8 cellular contexts compared by ENCODE assay signal in the genomic region with DNA sequence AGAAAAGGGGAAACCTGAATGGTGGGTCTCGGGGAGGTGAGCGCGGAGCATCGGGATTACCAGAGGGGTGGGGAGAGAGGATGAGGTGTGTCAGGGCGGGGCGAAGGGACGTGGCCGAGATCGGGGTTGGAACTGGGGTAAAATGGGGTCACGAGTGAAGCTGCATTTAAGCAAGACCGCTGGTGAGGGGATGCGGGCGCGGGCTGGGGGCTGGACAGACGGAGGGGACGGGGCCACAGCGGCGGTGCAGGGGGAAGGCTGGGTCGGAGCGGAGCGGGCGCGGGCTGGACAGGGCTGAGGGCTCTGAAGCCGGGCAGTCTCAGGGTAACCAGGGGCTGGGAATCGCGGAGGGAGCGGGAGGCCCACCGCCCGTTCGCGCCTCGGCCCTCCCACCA.
DNase-seq lines count a peak whose midpoint lies in the region; ATAC-seq and TF ChIP-seq lines count a peak whose summit lies in the region.
"Not testable (repeated sequence)": the region's sequence is repeated elsewhere in the genome, so short reads cannot be mapped to it uniquely, and the experiment has no call there.

No MANE protein-coding gene starts in this region.

- H3K4me1 ChIP-seq in duodenal mucosa (ENCODE audit: control insufficient read depth in 1 of 2, insufficient read depth in 2 of 2, low read length in 2 of 2) = not testable (repeated sequence)

- peak overlapping the region; percentile 56 for H3K27ac ChIP-seq in duodenal mucosa (ENCODE audit: low read depth, low read length)

- H3K4me3 Mint-ChIP-seq in activated CD8-positive, alpha-beta memory T cell treated with anti-CD3 and anti-CD28 coated beads, Interleukin-2, amount 10 ng/mL, durations not matched to agents 7 days and 5 days = peak overlapping the region; percentile 89
- H3K4me3 Mint-ChIP-seq in immature natural killer cell = peak overlapping the region; percentile 88 to 98 (median 93)

- H3K27me3 Mint-ChIP-seq in activated CD8-positive, alpha-beta memory T cell treated with anti-CD3 and anti-CD28 coated beads, Interleukin-2, amount 10 ng/mL, durations not matched to agents 7 days and 5 days; immature natural killer cell (ENCODE audit: low read depth in 3 of 3): not testable (repeated sequence)

- peak overlapping the region; percentile 63 for H3K4me3 ChIP-seq in AG04449 (ENCODE audit: low read depth, low read length)
- peak overlapping the region; percentile 65 to 74 for H3K4me3 ChIP-seq in duodenal mucosa (ENCODE audit: low read depth in 1 of 2, low read length in 2 of 2)

- POLR2A ChIA-PET in AG04449 (lab: Yijun Ruan, JAX) = not testable (repeated sequence)

- not testable (repeated sequence) for H3K27me3 ChIP-seq in duodenal mucosa (ENCODE audit: control insufficient read depth in 1 of 2, insufficient read depth in 2 of 2, low read length in 2 of 2)

- ATAC-seq in GM19025 (IDR thresholded peaks at IDR 0.05; ENCODE audit: low read depth, unreplicated experiment) (peak; percentile 35), HG02884 (IDR thresholded peaks at IDR 0.05; ENCODE audit: unreplicated experiment) (peak; percentile 31)
- peak; percentile 34 for ATAC-seq in activated CD8-positive, alpha-beta memory T cell treated with anti-CD3 and anti-CD28 coated beads, Interleukin-2, amount 10 ng/mL, durations not matched to agents 7 days and 5 days

- H3K9me3 ChIP-seq in duodenal mucosa (ENCODE audit: control insufficient read depth in 1 of 2, low read length in 2 of 2) = not testable (repeated sequence)

- DNase-seq in AG04449 (ENCODE audit: low read depth, low spot score); immature natural killer cell: not testable (repeated sequence)
- DNase-seq in NCI-H146 (lab: John Stamatoyannopoulos, UW) (peak; percentile 36), retina (peak; percentile 14)
- DNase-seq in activated CD8-positive, alpha-beta memory T cell treated with anti-CD3 and anti-CD28 coated beads, Interleukin-2, amount 10 ng/mL, durations not matched to agents 7 days and 5 days = peak; percentile 66

- H3K36me3 ChIP-seq in duodenal mucosa (ENCODE audit: control insufficient read depth in 1 of 2, insufficient read depth in 2 of 2, low read length in 2 of 2) = not testable (repeated sequence)

- not testable (repeated sequence) for TF ChIP-seq CTCF in AG04449 (IDR thresholded peaks at IDR 0.05; ENCODE audit: insufficient read depth, low read length, missing control alignments)

- CTCF ChIA-PET in AG04449 (lab: Yijun Ruan, JAX); activated CD8-positive, alpha-beta memory T cell treated with anti-CD3 and anti-CD28 coated beads, Interleukin-2, amount 10 ng/mL, durations not matched to agents 7 days and 5 days (lab: Charles Lee): not testable (repeated sequence)

- H3K4me1 Mint-ChIP-seq in activated CD8-positive, alpha-beta memory T cell treated with anti-CD3 and anti-CD28 coated beads, Interleukin-2, amount 10 ng/mL, durations not matched to agents 7 days and 5 days = peaks cover 15% of the 10 kb centered on the region
- peaks cover 21 to 28% of the 10 kb centered on the region in 2 donors for H3K4me1 Mint-ChIP-seq in immature natural killer cell

- H3K36me3 Mint-ChIP-seq in activated CD8-positive, alpha-beta memory T cell treated with anti-CD3 and anti-CD28 coated beads, Interleukin-2, amount 10 ng/mL, durations not matched to agents 7 days and 5 days; immature natural killer cell: not testable (repeated sequence)

- peak overlapping the region; percentile 91 for H3K27ac Mint-ChIP-seq in activated CD8-positive, alpha-beta memory T cell treated with anti-CD3 and anti-CD28 coated beads, Interleukin-2, amount 10 ng/mL, durations not matched to agents 7 days and 5 days
- peak overlapping the region; percentile 87 to 97 (median 94) for H3K27ac Mint-ChIP-seq in immature natural killer cell

- peak overlapping the region; percentile 60 to 63 for H3K9ac ChIP-seq in duodenal mucosa (ENCODE audit: low read depth in 1 of 2, low read length in 2 of 2)

- H3K9me3 Mint-ChIP-seq in activated CD8-positive, alpha-beta memory T cell treated with anti-CD3 and anti-CD28 coated beads, Interleukin-2, amount 10 ng/mL, durations not matched to agents 7 days and 5 days (ENCODE audit: low read depth); immature natural killer cell: not testable (repeated sequence)
